9 cellular contexts compared by ENCODE assay signal in the genomic region with DNA sequence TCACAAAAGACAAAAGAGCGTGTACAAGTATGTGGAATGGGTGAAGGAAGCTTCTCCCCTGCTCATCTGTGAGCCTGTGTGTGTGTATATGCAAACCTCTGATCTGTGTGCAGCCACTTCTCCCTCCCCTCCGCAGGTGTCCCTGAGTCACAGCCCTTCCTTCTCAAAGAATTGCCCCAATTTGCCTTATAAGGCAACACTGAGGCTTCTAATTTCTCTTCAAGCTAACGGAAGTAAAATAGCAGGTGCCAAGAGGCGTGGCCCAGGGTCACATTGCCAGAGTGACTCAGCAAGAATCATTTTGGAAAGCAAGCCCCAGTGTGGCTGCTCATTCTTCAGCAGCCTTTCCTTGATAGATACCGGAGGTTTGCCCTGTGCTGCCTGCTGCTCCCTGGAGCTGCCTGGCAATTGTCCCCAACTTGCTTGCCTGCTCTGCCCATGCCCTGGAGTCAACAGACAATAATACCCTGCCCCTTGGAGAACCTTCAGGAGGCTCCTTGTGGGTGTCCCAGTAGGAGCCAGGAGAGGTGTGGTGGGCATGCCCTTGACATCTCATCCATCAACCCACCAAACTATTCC. TPM values are rescaled to one million over a fixed set of nuclear protein-coding genes. Genes with fewer than 3 reads are reported as not detected.
DNase-seq lines count a peak whose midpoint lies in the region; ATAC-seq and TF ChIP-seq lines count a peak whose summit lies in the region.
"Had no signal": no experiment of that assay in that cellular context is flagged by ENCODE, and none has a peak within 500 bp of the region (broad histone marks: within the 10 kb centered on the region; RNA-seq: fewer than 3 reads in every experiment).

No MANE protein-coding gene starts in this region.

- in situ Hi-C loops in astrocyte of the spinal cord (cut with HindIII; ENCODE audit: low sequenced_read_pairs), result no loop called here

- peak; percentile 25 for DNase-seq in NCI-H1105 (lab: John Stamatoyannopoulos, UW)
- DNase-seq in T-helper 2 cell, result peak; percentile 43 to 98 (median 79)
- DNase-seq in astrocyte of the spinal cord (ENCODE audit: low read depth, low spot score), result peak; percentile 90
- DNase-seq in left lobe of liver (ENCODE audit: low spot score), result peak; percentile 65
- peak; percentile 39 to 67 for DNase-seq in stimulated activated CD8-positive, alpha-beta memory T cell treated with anti-CD3 and anti-CD28 coated beads, Interleukin-2, amount 100 ng/mL, for 48 hours (ENCODE audit: low read depth in 2 of 2)
- DNase-seq in amniotic stem cell (lab: John Stamatoyannopoulos, UW), result no peak

- ATAC-seq in GM18499 (IDR thresholded peaks at IDR 0.05; ENCODE audit: insufficient read depth, unreplicated experiment) (peak; percentile 92), HG02759 (IDR thresholded peaks at IDR 0.05; ENCODE audit: unreplicated experiment) (peak; percentile 96), left lobe of liver (peak; percentile 77)

- TF ChIP-seq CTCF in astrocyte of the spinal cord (IDR thresholded peaks at IDR 0.05; ENCODE audit: low read depth, low read length), result no peak

- no peak overlapping the region for H3K4me3 ChIP-seq in astrocyte of the spinal cord (ENCODE audit: low read depth, low read length)

RNA-seq across cellular contexts. Expression of gene BMP10, which starts 37.3 kb away (rescaled TPM):
- 6.1 TPM for total RNA-seq in left lobe of liver
- total RNA-seq: neural crest cell had no signal

RNA-seq across cellular contexts. Expression of gene GKN2, which starts 44.2 kb away (rescaled TPM):
- not detected for total RNA-seq in left lobe of liver
- total RNA-seq: neural crest cell had no signal
